Comparison of ENCODE assay signal across 10 cellular contexts in genomic region chrX:46575586-46575985, GRCh38. TPM values are rescaled to one million over a fixed set of nuclear protein-coding genes. Genes with fewer than 3 reads are reported as not detected.
DNase-seq lines count a peak whose midpoint lies in the region; ATAC-seq, FAIRE-seq and TF ChIP-seq lines count a peak whose summit lies in the region.
"Had no signal": no experiment of that assay in that cellular context is flagged by ENCODE, and none has a peak within 500 bp of the region (broad histone marks: within the 10 kb centered on the region; RNA-seq: fewer than 3 reads in every experiment).

No MANE protein-coding gene starts in this region.

- H3K36me3 Mint-ChIP-seq in activated CD4-positive, alpha-beta T cell treated with anti-CD3 and anti-CD28 coated beads for 36 hours (ENCODE audit: low read depth), result peaks cover 9% of the 10 kb centered on the region
- peaks cover 17% of the 10 kb centered on the region for H3K36me3 Mint-ChIP-seq in activated T-helper 1 cell treated with anti-CD3 and anti-CD28 coated beads, Interleukin-12 subunit alpha, Interleukin-12 subunit beta, Interleukin-2, Interleukin-4 antibody, amounts not matched to agents 30 ng/mL and 10 ng/mL and 1 ng/mL, durations not matched to agents 14 hours and 24 hours and 36 hours (ENCODE audit: low read depth)

- H3K4me2 ChIP-seq in keratinocyte (ENCODE audit: control insufficient read depth, extremely low read depth, insufficient read depth, low read depth, low read length), result peak overlapping the region; percentile 70

- POLR2A ChIA-PET in activated CD4-positive, alpha-beta T cell treated with anti-CD3 and anti-CD28 coated beads for 36 hours (lab: Charles Lee), result no interaction called here

- TF ChIP-seq CTCF in keratinocyte (optimal IDR thresholded peaks at IDR 0.05 in 1 of 3, IDR thresholded peaks at IDR 0.05 in 1 of 3, conservative IDR thresholded peaks at IDR 0.05 in 1 of 3; ENCODE audit: extremely low read depth in 1 of 3, insufficient read depth in 2 of 3, low read length in 3 of 3), result no peak

- no peaks in the 10 kb centered on the region for H3K9me3 Mint-ChIP-seq in activated CD4-positive, alpha-beta T cell treated with anti-CD3 and anti-CD28 coated beads for 36 hours (ENCODE audit: low read depth)
- H3K9me3 Mint-ChIP-seq in activated T-helper 1 cell treated with anti-CD3 and anti-CD28 coated beads, Interleukin-12 subunit alpha, Interleukin-12 subunit beta, Interleukin-2, Interleukin-4 antibody, amounts not matched to agents 30 ng/mL and 10 ng/mL and 1 ng/mL, durations not matched to agents 14 hours and 24 hours and 36 hours, result no peaks in the 10 kb centered on the region

- peak overlapping the region in 1 of 3 experiments; percentile 20 for H3K4me3 ChIP-seq in keratinocyte (ENCODE audit: control insufficient read depth in 2 of 3, extremely low read depth in 1 of 3, insufficient read depth in 2 of 3, low read depth in 1 of 3, low read length in 3 of 3)
- peak overlapping the region; percentile 49 to 75 for H3K4me3 ChIP-seq in stomach smooth muscle (ENCODE audit: low read length in 2 of 2)

- no peaks in the 10 kb centered on the region for H3K27me3 Mint-ChIP-seq in activated CD4-positive, alpha-beta T cell treated with anti-CD3 and anti-CD28 coated beads for 36 hours
- H3K27me3 Mint-ChIP-seq in activated T-helper 1 cell treated with anti-CD3 and anti-CD28 coated beads, Interleukin-12 subunit alpha, Interleukin-12 subunit beta, Interleukin-2, Interleukin-4 antibody, amounts not matched to agents 30 ng/mL and 10 ng/mL and 1 ng/mL, durations not matched to agents 14 hours and 24 hours and 36 hours (ENCODE audit: insufficient read depth), result no peaks in the 10 kb centered on the region

- FAIRE-seq in keratinocyte (lab: Jason Lieb, UNC), result no peak
- FAIRE-seq: D721Med, TTC549 had no signal

- no peak for ATAC-seq in activated CD4-positive, alpha-beta T cell treated with anti-CD3 and anti-CD28 coated beads for 36 hours

- H3K9ac ChIP-seq in keratinocyte (ENCODE audit: control insufficient read depth, extremely low read depth, insufficient read depth, low read length) (no peak overlapping the region), stomach smooth muscle (ENCODE audit: low read length in 2 of 2) (peak overlapping the region in 1 of 2 donors; percentile 45)

- no peak for DNase-seq in activated CD4-positive, alpha-beta T cell treated with anti-CD3 and anti-CD28 coated beads for 36 hours
- DNase-seq in activated CD4-positive, alpha-beta T cell treated with anti-CD3 and anti-CD28 coated beads, Interleukin-2, amount 50 U/mL, for 48 hours, result no peak
- no peak for DNase-seq in activated T-helper 1 cell treated with anti-CD3 and anti-CD28 coated beads, Interleukin-12 subunit alpha, Interleukin-12 subunit beta, Interleukin-2, Interleukin-4 antibody, amounts not matched to agents 30 ng/mL and 10 ng/mL and 1 ng/mL, durations not matched to agents 14 hours and 24 hours and 36 hours (ENCODE audit: low spot score)
- DNase-seq in keratinocyte (ENCODE audit: low read depth, low spot score) (no peak), SW 1271 (lab: John Stamatoyannopoulos, UW) (no peak), EL (no peak)
- DNase-seq in stimulated activated naive CD4-positive, alpha-beta T cell (lab: John Stamatoyannopoulos, UW), result no peak

- H3K79me2 ChIP-seq in keratinocyte (ENCODE audit: control insufficient read depth, insufficient read depth, low read length), result no peaks in the 10 kb centered on the region

- H2AFZ ChIP-seq in keratinocyte (ENCODE audit: control insufficient read depth, low read length), result no peak overlapping the region

- H3K27ac Mint-ChIP-seq in activated CD4-positive, alpha-beta T cell treated with anti-CD3 and anti-CD28 coated beads for 36 hours, result peak overlapping the region; percentile 60
- H3K27ac Mint-ChIP-seq in activated T-helper 1 cell treated with anti-CD3 and anti-CD28 coated beads, Interleukin-12 subunit alpha, Interleukin-12 subunit beta, Interleukin-2, Interleukin-4 antibody, amounts not matched to agents 30 ng/mL and 10 ng/mL and 1 ng/mL, durations not matched to agents 14 hours and 24 hours and 36 hours, result peak overlapping the region; percentile 23

- H3K4me1 ChIP-seq in keratinocyte (ENCODE audit: control insufficient read depth, extremely low read depth, insufficient read depth, low read length) (peaks cover 7% of the 10 kb centered on the region), stomach smooth muscle (ENCODE audit: control insufficient read depth, insufficient read depth, low read length) (peaks cover 16% of the 10 kb centered on the region)

- H3K36me3 ChIP-seq in keratinocyte (ENCODE audit: control insufficient read depth in 2 of 2, extremely low read depth in 1 of 2, insufficient read depth in 2 of 2, low read length in 2 of 2) (no peaks in the 10 kb centered on the region), stomach smooth muscle (ENCODE audit: control insufficient read depth in 2 of 2, insufficient read depth in 2 of 2, low read length in 2 of 2) (no peaks in the 10 kb centered on the region)

- H3K27ac ChIP-seq in keratinocyte (ENCODE audit: control insufficient read depth, insufficient read depth, low read length) (no peak overlapping the region), stomach smooth muscle (ENCODE audit: low read length) (no peak overlapping the region)

- H3K9me3 ChIP-seq in keratinocyte (ENCODE audit: control insufficient read depth, low read depth, low read length) (no peaks in the 10 kb centered on the region), stomach smooth muscle (ENCODE audit: control insufficient read depth in 2 of 2, low read length in 2 of 2) (no peaks in the 10 kb centered on the region)

- no peaks in the 10 kb centered on the region for H3K27me3 ChIP-seq in keratinocyte (ENCODE audit: control insufficient read depth, extremely low read depth, insufficient read depth, low read length)
- H3K27me3 ChIP-seq in stomach smooth muscle (ENCODE audit: control insufficient read depth in 1 of 2, insufficient read depth in 2 of 2, low read length in 2 of 2), result peaks cover 8 to 16% of the 10 kb centered on the region in 2 donors

- H4K20me1 ChIP-seq in keratinocyte (ENCODE audit: control insufficient read depth, extremely low read depth, insufficient read depth, low read length), result no peaks in the 10 kb centered on the region

- intact Hi-C loops in activated CD4-positive, alpha-beta T cell treated with anti-CD3 and anti-CD28 coated beads for 36 hours (cut with DNase I, micrococcal nuclease), result loop anchor here (2.0 to 10.0 kb wide), 2 partner anchors 217 to 811 kb away; no protein-coding TSS in a partner anchor
- intact Hi-C loops in activated T-helper 1 cell treated with anti-CD3 and anti-CD28 coated beads, Interleukin-12 subunit alpha, Interleukin-12 subunit beta, Interleukin-2, Interleukin-4 antibody, amounts not matched to agents 30 ng/mL and 10 ng/mL and 1 ng/mL, durations not matched to agents 14 hours and 24 hours and 36 hours (cut with micrococcal nuclease), result loop anchor here (10.0 kb wide), 1 partner anchor 801 kb away; no protein-coding TSS in a partner anchor

- dilution Hi-C loops in keratinocyte (cut with MboI; ENCODE audit: extremely low pct_ligation_motif_present, low sequenced_read_pairs), result no loop called here

- peak overlapping the region; percentile 77 for H3K4me3 Mint-ChIP-seq in activated CD4-positive, alpha-beta T cell treated with anti-CD3 and anti-CD28 coated beads for 36 hours
- H3K4me3 Mint-ChIP-seq in activated T-helper 1 cell treated with anti-CD3 and anti-CD28 coated beads, Interleukin-12 subunit alpha, Interleukin-12 subunit beta, Interleukin-2, Interleukin-4 antibody, amounts not matched to agents 30 ng/mL and 10 ng/mL and 1 ng/mL, durations not matched to agents 14 hours and 24 hours and 36 hours, result peak overlapping the region; percentile 76

- no peaks in the 10 kb centered on the region for H3K9me1 ChIP-seq in keratinocyte (ENCODE audit: control insufficient read depth, extremely low read depth, insufficient read depth, low read length)

- CTCF ChIA-PET in activated CD4-positive, alpha-beta T cell treated with anti-CD3 and anti-CD28 coated beads for 36 hours (lab: Charles Lee), result no interaction called here

- peaks cover 51% of the 10 kb centered on the region for H3K4me1 Mint-ChIP-seq in activated CD4-positive, alpha-beta T cell treated with anti-CD3 and anti-CD28 coated beads for 36 hours
- peaks cover 44% of the 10 kb centered on the region for H3K4me1 Mint-ChIP-seq in activated T-helper 1 cell treated with anti-CD3 and anti-CD28 coated beads, Interleukin-12 subunit alpha, Interleukin-12 subunit beta, Interleukin-2, Interleukin-4 antibody, amounts not matched to agents 30 ng/mL and 10 ng/mL and 1 ng/mL, durations not matched to agents 14 hours and 24 hours and 36 hours (ENCODE audit: low read depth)

RNA-seq across cellular contexts. Expression of gene CHST7, which starts 2.0 kb away (rescaled TPM):
- 1 to 10 TPM; 2.0 to 2.5 TPM for total RNA-seq in activated CD4-positive, alpha-beta T cell treated with anti-CD3 and anti-CD28 coated beads for 36 hours
- total RNA-seq in activated T-helper 1 cell treated with anti-CD3 and anti-CD28 coated beads, Interleukin-12 subunit alpha, Interleukin-12 subunit beta, Interleukin-2, Interleukin-4 antibody, amounts not matched to agents 30 ng/mL and 10 ng/mL and 1 ng/mL, durations not matched to agents 14 hours and 24 hours and 36 hours, result 5.2 and 6.2 TPM in 2 replicates
- polyA plus RNA-seq in keratinocyte, result 0.26 to 0.39 TPM (median 0.27 TPM) in 3 replicates
- 0.64 TPM for polyA plus RNA-seq in keratinocyte (2011; ENCODE audit: low read depth)
- 0.21 and 0.26 TPM in 2 replicates for polyA plus RNA-seq in keratinocyte (2011; cell fraction: cytosol; rRNA removed)
- polyA plus RNA-seq in keratinocyte (2011; cell fraction: nucleus; rRNA removed), result 0.28 and 0.33 TPM in 2 replicates
- 0.59 and 0.66 TPM in 2 replicates for polyA plus RNA-seq in keratinocyte (2012; ENCODE audit: low replicate concordance)
- 0.72 TPM in 1 of 3 replicates, not detected in the others for polyA minus RNA-seq in keratinocyte
- 0.77 TPM for polyA minus RNA-seq in keratinocyte (2011; cell fraction: cytosol; rRNA and poly(A)+ RNA removed)
- 0.54 and 0.74 TPM in 2 replicates for polyA minus RNA-seq in keratinocyte (2011; cell fraction: nucleus; rRNA and poly(A)+ RNA removed)

RNA-seq across cellular contexts. Expression of gene ZNF674, which starts 30.4 kb away (rescaled TPM):
- 1 to 10 TPM; 2.0 to 2.6 TPM for total RNA-seq in activated CD4-positive, alpha-beta T cell treated with anti-CD3 and anti-CD28 coated beads for 36 hours
- total RNA-seq in activated T-helper 1 cell treated with anti-CD3 and anti-CD28 coated beads, Interleukin-12 subunit alpha, Interleukin-12 subunit beta, Interleukin-2, Interleukin-4 antibody, amounts not matched to agents 30 ng/mL and 10 ng/mL and 1 ng/mL, durations not matched to agents 14 hours and 24 hours and 36 hours, result 1.8 and 3.5 TPM in 2 replicates
- polyA plus RNA-seq in keratinocyte, result 1.4 to 2.7 TPM (median 2.1 TPM) in 3 replicates
- 1.4 TPM for polyA plus RNA-seq in keratinocyte (2011; ENCODE audit: low read depth)
- polyA plus RNA-seq in keratinocyte (2011; cell fraction: cytosol; rRNA removed), result 0.66 and 1.0 TPM in 2 replicates
- 2.4 and 3.3 TPM in 2 replicates for polyA plus RNA-seq in keratinocyte (2011; cell fraction: nucleus; rRNA removed)
- polyA plus RNA-seq in keratinocyte (2012; ENCODE audit: low replicate concordance), result 1.6 and 2.0 TPM in 2 replicates
- 3.6 to 6.8 TPM (median 5.7 TPM) in 3 replicates for polyA minus RNA-seq in keratinocyte
- polyA minus RNA-seq in keratinocyte (2011; cell fraction: cytosol; rRNA and poly(A)+ RNA removed), result 2.3 TPM
- polyA minus RNA-seq in keratinocyte (2011; cell fraction: nucleus; rRNA and poly(A)+ RNA removed), result 3.2 and 5.8 TPM in 2 replicates
